27 cellular contexts compared by ENCODE assay signal in the genomic region with DNA sequence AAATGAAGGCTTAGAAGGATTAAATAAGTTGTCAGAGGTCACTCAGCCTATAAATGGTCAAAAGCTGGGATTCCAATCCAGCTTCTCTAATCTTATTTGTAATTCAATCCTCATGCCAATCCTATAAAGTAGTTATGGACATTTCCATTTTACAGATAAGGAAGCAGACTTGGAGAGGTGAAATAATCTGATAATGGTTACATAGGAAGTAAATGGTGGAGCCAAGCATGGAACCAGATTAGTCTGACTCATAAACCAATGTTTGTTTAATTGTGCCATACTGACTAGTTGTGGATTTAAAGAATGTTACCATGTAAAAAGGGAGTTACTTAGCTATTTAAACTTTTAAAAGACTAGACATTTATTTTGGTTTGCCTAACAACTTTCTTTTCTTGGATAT. TPM values are rescaled to one million over a fixed set of nuclear protein-coding genes. Genes with fewer than 3 reads are reported as not detected.
DNase-seq lines count a peak whose midpoint lies in the region; ATAC-seq and TF ChIP-seq lines count a peak whose summit lies in the region.
"Had no signal": no experiment of that assay in that cellular context is flagged by ENCODE, and none has a peak within 500 bp of the region (broad histone marks: within the 10 kb centered on the region; RNA-seq: fewer than 3 reads in every experiment).

No MANE protein-coding gene starts in this region.

- H2AFZ ChIP-seq in PC-3 (ENCODE audit: low read length) (no peak overlapping the region), H9 (ENCODE audit: low read length) (no peak overlapping the region)

- H3K18ac ChIP-seq in H9 (ENCODE audit: insufficient read length, low read depth, low read length): no peak overlapping the region

- H4K91ac ChIP-seq in H9 (ENCODE audit: insufficient read length, low read depth, low read length): no peak overlapping the region

- no peak overlapping the region for H3K23ac ChIP-seq in H9 (ENCODE audit: insufficient read length, low read depth, low read length)

- H3K4me1 ChIP-seq in PC-3 (ENCODE audit: insufficient read depth, low read length): peaks cover 25% of the 10 kb centered on the region
- no peaks in the 10 kb centered on the region for H3K4me1 ChIP-seq in H9 (ENCODE audit: insufficient read depth, low read length)
- H3K4me1 ChIP-seq: esophagus squamous epithelium had no signal

- no peak overlapping the region for H2BK5ac ChIP-seq in H9 (ENCODE audit: insufficient read length, low read length)

- peak overlapping the region; percentile 60 for H3K4me2 ChIP-seq in PC-3 (ENCODE audit: low read length)
- no peak overlapping the region for H3K4me2 ChIP-seq in H9 (ENCODE audit: insufficient read depth, insufficient read length, low read length)

- H3K9me3 ChIP-seq in PC-3 (ENCODE audit: low read length) (no peaks in the 10 kb centered on the region), H9 (ENCODE audit: control insufficient read depth, low read depth, low read length) (no peaks in the 10 kb centered on the region)
- H3K9me3 ChIP-seq: esophagus squamous epithelium, mucosa of descending colon had no signal

- H3K4me1 Mint-ChIP-seq in activated CD4-positive, alpha-beta T cell treated with anti-CD3 and anti-CD28 coated beads for 36 hours: peaks cover 2% of the 10 kb centered on the region
- no peaks in the 10 kb centered on the region for H3K4me1 Mint-ChIP-seq in activated CD8-positive, alpha-beta T cell treated with anti-CD3 and anti-CD28 coated beads for 36 hours (ENCODE audit: low read depth)
- H3K4me1 Mint-ChIP-seq in H9: peaks cover 4% of the 10 kb centered on the region in 2 experiments; a peak in 2 of 4 replicates
- H3K4me1 Mint-ChIP-seq: IgD-negative memory B cell, neural crest cell had no signal

- no peak overlapping the region for H3K56ac ChIP-seq in H9 (ENCODE audit: insufficient read length, low read depth, low read length)

- H3K27ac Mint-ChIP-seq in activated CD4-positive, alpha-beta T cell treated with anti-CD3 and anti-CD28 coated beads for 36 hours: no peak overlapping the region
- no peak overlapping the region for H3K27ac Mint-ChIP-seq in activated CD8-positive, alpha-beta T cell treated with anti-CD3 and anti-CD28 coated beads for 36 hours
- no peak overlapping the region for H3K27ac Mint-ChIP-seq in H9
- H3K27ac Mint-ChIP-seq: HFFc6; IgD-negative memory B cell; progenitor cell of endocrine pancreas; stimulated activated naive CD8-positive, alpha-beta T cell treated with anti-CD3 and anti-CD28 coated beads, Interleukin-15, Interleukin-2, amounts not matched to agents 100 ng/mL and 50 ng/mL, for 24 hours had no signal

- no peaks in the 10 kb centered on the region for H3K9me2 ChIP-seq in PC-3 (replicated peaks; ENCODE audit: low read length)

- intact Hi-C loops in PC-3 (cut with micrococcal nuclease): no loop called here
- intact Hi-C loops in activated CD4-positive, alpha-beta T cell treated with anti-CD3 and anti-CD28 coated beads for 36 hours (cut with DNase I, micrococcal nuclease): no loop called here
- intact Hi-C loops in activated CD8-positive, alpha-beta T cell treated with anti-CD3 and anti-CD28 coated beads for 36 hours (cut with micrococcal nuclease): no loop called here

- H3K27me3 Mint-ChIP-seq in activated CD4-positive, alpha-beta T cell treated with anti-CD3 and anti-CD28 coated beads for 36 hours: no peaks in the 10 kb centered on the region
- peaks cover 4% of the 10 kb centered on the region for H3K27me3 Mint-ChIP-seq in activated CD8-positive, alpha-beta T cell treated with anti-CD3 and anti-CD28 coated beads for 36 hours
- H3K27me3 Mint-ChIP-seq in H9 (ENCODE audit: low read depth): no peaks in the 10 kb centered on the region; the same call in 1 of the 2 replicates
- H3K27me3 Mint-ChIP-seq: IgD-negative memory B cell; stimulated activated naive CD8-positive, alpha-beta T cell treated with anti-CD3 and anti-CD28 coated beads, Interleukin-15, Interleukin-2, amounts not matched to agents 100 ng/mL and 50 ng/mL, for 24 hours had no signal

- H3K79me2 ChIP-seq in PC-3 (ENCODE audit: low read length) (no peaks in the 10 kb centered on the region), H9 (ENCODE audit: insufficient read depth, low read length) (no peaks in the 10 kb centered on the region)

- peak overlapping the region; percentile 56 for H3K27ac ChIP-seq in PC-3 (ENCODE audit: low read length)
- no peak overlapping the region for H3K27ac ChIP-seq in H9 (ENCODE audit: insufficient read length, low read depth, low read length)
- H3K27ac ChIP-seq: esophagus squamous epithelium, WERI-Rb-1 had no signal

- H3T11ph ChIP-seq in H9 (ENCODE audit: low read length): no peak overlapping the region

- no peak overlapping the region for H4K5ac ChIP-seq in H9 (ENCODE audit: insufficient read length, low read depth, low read length)

- H4K20me1 ChIP-seq in PC-3 (ENCODE audit: low read length): no peaks in the 10 kb centered on the region
- H4K20me1 ChIP-seq in H9 (ENCODE audit: control insufficient read depth, insufficient read depth, insufficient read length): no peaks in the 10 kb centered on the region

- no peak overlapping the region for H2BK120ac ChIP-seq in H9 (ENCODE audit: low read depth, low read length, poor library complexity, severe bottlenecking)

- H3F3A ChIP-seq in PC-3 (ENCODE audit: low read length, unreplicated experiment): peaks cover 6% of the 10 kb centered on the region

- no peaks in the 10 kb centered on the region for H3K79me1 ChIP-seq in H9 (ENCODE audit: insufficient read depth, low read depth, low read length, poor library complexity, severe bottlenecking)

- H3K4me3 ChIP-seq in PC-3 (ENCODE audit: low read length) (no peak overlapping the region), cardiac fibroblast (replicated peaks in 1 of 2; ENCODE audit: low read depth in 2 of 2, low read length in 2 of 2) (no peak overlapping the region)
- H3K4me3 ChIP-seq: esophagus squamous epithelium, mucosa of descending colon had no signal

- no peak overlapping the region for H2AK5ac ChIP-seq in H9 (ENCODE audit: insufficient read length, low read length)

- CTCF ChIA-PET in PC-3 (lab: Charles Lee): interaction anchor here (0.5 to 0.6 kb wide), 2 partner anchors 146 to 886 kb away, joined by 3 read pairs; no protein-coding TSS in a partner anchor
- CTCF ChIA-PET in activated CD4-positive, alpha-beta T cell treated with anti-CD3 and anti-CD28 coated beads for 36 hours (lab: Charles Lee): no interaction called here
- CTCF ChIA-PET in activated CD8-positive, alpha-beta T cell treated with anti-CD3 and anti-CD28 coated beads for 36 hours (lab: Charles Lee): no interaction called here

- H3K27me3 ChIP-seq in PC-3 (ENCODE audit: low read length): no peaks in the 10 kb centered on the region
- H3K27me3 ChIP-seq in H9 (ENCODE audit: insufficient read depth, low read length): no peaks in the 10 kb centered on the region
- H3K27me3 ChIP-seq: esophagus squamous epithelium had no signal

- H3K36me3 Mint-ChIP-seq in activated CD4-positive, alpha-beta T cell treated with anti-CD3 and anti-CD28 coated beads for 36 hours (ENCODE audit: low read depth): no peaks in the 10 kb centered on the region
- no peaks in the 10 kb centered on the region for H3K36me3 Mint-ChIP-seq in activated CD8-positive, alpha-beta T cell treated with anti-CD3 and anti-CD28 coated beads for 36 hours (ENCODE audit: low read depth)
- no peaks in the 10 kb centered on the region for H3K36me3 Mint-ChIP-seq in H9 (ENCODE audit: insufficient read depth in 1 of 3, low read depth in 3 of 3)
- H3K36me3 Mint-ChIP-seq: IgD-negative memory B cell had no signal

- H3K4me3 Mint-ChIP-seq in activated CD4-positive, alpha-beta T cell treated with anti-CD3 and anti-CD28 coated beads for 36 hours: no peak overlapping the region
- H3K4me3 Mint-ChIP-seq in activated CD8-positive, alpha-beta T cell treated with anti-CD3 and anti-CD28 coated beads for 36 hours: no peak overlapping the region
- no peak overlapping the region for H3K4me3 Mint-ChIP-seq in H9
- H3K4me3 Mint-ChIP-seq: HFFc6; IgD-negative memory B cell; neural crest cell; stimulated activated naive CD8-positive, alpha-beta T cell treated with anti-CD3 and anti-CD28 coated beads, Interleukin-15, Interleukin-2, amounts not matched to agents 100 ng/mL and 50 ng/mL, for 24 hours had no signal

- H2BK12ac ChIP-seq in H9 (ENCODE audit: insufficient read length, low read depth, low read length): no peak overlapping the region

- H3K9ac ChIP-seq in PC-3 (ENCODE audit: low read length) (no peak overlapping the region), H9 (ENCODE audit: extremely low read depth, insufficient read length, low read length) (no peak overlapping the region)

- H3K4ac ChIP-seq in H9 (ENCODE audit: low read depth, low read length): no peak overlapping the region

- no peak overlapping the region for H2BK20ac ChIP-seq in H9 (ENCODE audit: low read depth, low read length, poor library complexity, severe bottlenecking)

- no peaks in the 10 kb centered on the region for H3K9me3 Mint-ChIP-seq in activated CD4-positive, alpha-beta T cell treated with anti-CD3 and anti-CD28 coated beads for 36 hours (ENCODE audit: low read depth)
- H3K9me3 Mint-ChIP-seq in activated CD8-positive, alpha-beta T cell treated with anti-CD3 and anti-CD28 coated beads for 36 hours: no peaks in the 10 kb centered on the region
- H3K9me3 Mint-ChIP-seq in H9: no peaks in the 10 kb centered on the region; a peak in 1 of 5 replicates
- H3K9me3 Mint-ChIP-seq: HFFc6; neural crest cell; stimulated activated naive CD8-positive, alpha-beta T cell treated with anti-CD3 and anti-CD28 coated beads, Interleukin-15, Interleukin-2, amounts not matched to agents 100 ng/mL and 50 ng/mL, for 24 hours had no signal

- H3K36me3 ChIP-seq in PC-3 (ENCODE audit: low read depth, low read length): no peaks in the 10 kb centered on the region
- H3K36me3 ChIP-seq: esophagus squamous epithelium, WERI-Rb-1 had no signal

- H3K23me2 ChIP-seq in H9 (ENCODE audit: insufficient read length, low read depth, low read length, poor library complexity, severe bottlenecking): no peaks in the 10 kb centered on the region

- H3K14ac ChIP-seq in H9 (ENCODE audit: insufficient read depth, low read length): no peak overlapping the region

- no peak overlapping the region for H4K8ac ChIP-seq in H9 (replicated peaks; ENCODE audit: insufficient read length, low read depth, low read length)

- BruUV-seq in PC-3 (replicated peaks; lab: Mats Ljungman, UMichigan): no TSS peak

- DNase-seq in ELR (ENCODE audit: low read depth): peak; percentile 52
- peak; percentile 88 for DNase-seq in PC-3
- peak; percentile 21 to 43 for DNase-seq in cardiac fibroblast (ENCODE audit: low read depth in 2 of 2)
- peak; percentile 34 for DNase-seq in kidney tubule cell (ENCODE audit: low spot score)
- DNase-seq in NCI-H1436 treated with DMSO at 0.1 percent for 48 hours (lab: John Stamatoyannopoulos, UW): no peak
- no peak for DNase-seq in activated CD4-positive, alpha-beta T cell treated with anti-CD3 and anti-CD28 coated beads for 36 hours
- DNase-seq in activated CD8-positive, alpha-beta T cell treated with anti-CD3 and anti-CD28 coated beads for 36 hours: no peak
- DNase-seq in H9: no peak
- DNase-seq: activated gamma-delta T cell treated with Interleukin-2 at 50 U/mL for 16 hours; effector CD4-positive, alpha-beta T cell; esophagus squamous epithelium; head of caudate nucleus; HFFc6; MM.1S; mucosa of descending colon; NCI-H2171 treated with DMSO at 0.1 percent for 48 hours; NCI-H748 treated with DMSO at 0.1 percent for 48 hours; small intestine; stimulated activated CD4-positive, alpha-beta T cell treated with anti-CD3 and anti-CD28 coated beads, Interleukin-4, amount 100 ng/mL, for 1 hour; trophoblast cell had no signal

- peak; percentile 95 for ATAC-seq in PC-3
- no peak for ATAC-seq in activated CD4-positive, alpha-beta T cell treated with anti-CD3 and anti-CD28 coated beads for 36 hours
- ATAC-seq in activated CD8-positive, alpha-beta T cell treated with anti-CD3 and anti-CD28 coated beads for 36 hours: no peak
- ATAC-seq: mucosa of descending colon had no signal

- H2BK15ac ChIP-seq in H9 (ENCODE audit: low read depth, low read length): no peak overlapping the region

- POLR2A ChIA-PET in PC-3 (lab: Charles Lee; ENCODE audit: unreplicated experiment): no interaction called here
- POLR2A ChIA-PET in activated CD4-positive, alpha-beta T cell treated with anti-CD3 and anti-CD28 coated beads for 36 hours (lab: Charles Lee): no interaction called here
- POLR2A ChIA-PET in activated CD8-positive, alpha-beta T cell treated with anti-CD3 and anti-CD28 coated beads for 36 hours (lab: Charles Lee): no interaction called here

- TF ChIP-seq CTCF in PC-3 (conservative IDR thresholded peaks at IDR 0.05; ENCODE audit: low read depth, low read length) (no peak), cardiac fibroblast (IDR thresholded peaks at IDR 0.05; ENCODE audit: low read depth, low read length) (no peak), H9 (conservative IDR thresholded peaks at IDR 0.05) (no peak)
- TF ChIP-seq CTCF in activated CD8-positive, alpha-beta T cell treated with anti-CD3 and anti-CD28 coated beads for 36 hours (IDR thresholded peaks at IDR 0.05): no peak

RNA-seq across cellular contexts. Expression of gene KCNAB1, which starts 59.7 kb away (rescaled TPM):
- not detected in 2 replicates for total RNA-seq in PC-3 (2014; rRNA removed)
- not detected for total RNA-seq in activated CD4-positive, alpha-beta T cell treated with anti-CD3 and anti-CD28 coated beads for 36 hours
- not detected for total RNA-seq in activated CD8-positive, alpha-beta T cell treated with anti-CD3 and anti-CD28 coated beads for 36 hours
- total RNA-seq in H9 (2021): 3.7 and 5.2 TPM in 2 replicates
- total RNA-seq: HFFc6; OCI-LY7; T-helper 2 cell treated with Interferon-gamma antibody and Interleukin-4, amounts not matched to agents 100 ng/mL and 5 ng/mL, for 36 hours had no signal

Comparison
In these comparisons a context has a peak if more than half of its experiments do, and no peak if none do; other contexts are left out.
1. DNase-seq: peak in ELR (single experiment), PC-3 (single experiment), cardiac fibroblast (2 of 2) and kidney tubule cell (single experiment); none in NCI-H1436 treated with DMSO at 0.1 percent for 48 hours (single experiment), activated CD4-positive, alpha-beta T cell treated with anti-CD3 and anti-CD28 coated beads for 36 hours (single experiment), activated CD8-positive, alpha-beta T cell treated with anti-CD3 and anti-CD28 coated beads for 36 hours (single experiment) and H9 (single experiment).